31 cellular contexts compared by ENCODE assay signal in the genomic region with DNA sequence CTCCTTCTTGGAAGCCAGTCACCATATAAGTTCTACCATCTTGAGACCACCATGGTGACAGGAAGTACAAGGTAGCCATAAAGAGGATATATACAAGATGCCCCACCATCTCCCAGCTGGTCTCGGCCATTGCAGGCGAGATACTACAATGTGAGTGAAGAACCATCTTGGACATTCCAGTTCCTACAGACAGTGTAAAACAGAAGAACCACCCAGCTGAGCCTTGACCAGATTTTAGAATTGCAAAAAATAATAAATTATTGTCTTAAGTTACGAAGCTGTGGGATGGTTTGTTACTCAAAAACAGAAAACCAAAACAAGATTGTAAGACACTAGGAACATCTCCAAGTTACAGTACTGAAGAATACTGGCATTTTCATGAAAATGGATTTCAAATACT.
"Had no signal": no experiment of that assay in that cellular context is flagged by ENCODE, and none has a peak within 500 bp of the region (broad histone marks: within the 10 kb centered on the region; RNA-seq: fewer than 3 reads in every experiment).

No MANE protein-coding gene starts in this region.

- H3K27me3 ChIP-seq: ascending aorta, breast epithelium, dorsolateral prefrontal cortex, esophagus squamous epithelium, gastroesophageal sphincter, heart right ventricle had no signal

- DNase-seq: activated CD4-positive, alpha-beta memory T cell treated with anti-CD3 and anti-CD28 coated beads for 36 hours; activated CD4-positive, alpha-beta T cell treated with anti-CD3 and anti-CD28 coated beads for 36 hours; activated CD4-positive, alpha-beta T cell treated with anti-CD3 and anti-CD28 coated beads, Interleukin-2, amount 10 ng/mL, durations not matched to agents 24 days and 14 days; activated CD4-positive, CD25-positive, alpha-beta regulatory T cell; activated CD4-positive, CD25-positive, alpha-beta regulatory T cell treated with anti-CD3 and anti-CD28 coated beads, Interleukin-2, amount 50 U/mL, for 72 hours; activated CD8-positive, alpha-beta memory T cell treated with anti-CD3 and anti-CD28 coated beads, Interleukin-2, amount 10 ng/mL, durations not matched to agents 7 days and 5 days; activated CD8-positive, alpha-beta memory T cell treated with anti-CD3 and anti-CD28 coated beads, Interleukin-2, amount 50 U/mL, for 4 hours; activated CD8-positive, alpha-beta T cell treated with anti-CD3 and anti-CD28 coated beads, Interleukin-2, amount 10 ng/mL, durations not matched to agents 7 days and 5 days; activated effector memory CD4-positive, alpha-beta T cell treated with anti-CD3 and anti-CD28 coated beads, Interleukin-2, amount 50 U/mL, for 16 hours; activated naive CD4-positive, alpha-beta T cell treated with anti-CD3 and anti-CD28 coated beads for 36 hours; activated naive CD8-positive, alpha-beta T cell treated with anti-CD3 and anti-CD28 coated beads for 36 hours; activated naive CD8-positive, alpha-beta T cell treated with anti-CD3 and anti-CD28 coated beads, Interleukin-2, amount 50 U/mL, for 24 hours; activated T-cell treated with anti-CD3 and anti-CD28 coated beads, Interleukin-2, amount 50 U/mL, for 1 hour; activated T-cell treated with anti-CD3 and anti-CD28 coated beads, Interleukin-2, amount 50 U/mL, for 48 hours; dorsolateral prefrontal cortex; effector memory CD4-positive, alpha-beta T cell; endodermal cell; esophagus squamous epithelium; foreskin melanocyte; heart right ventricle; T-helper 2 cell had no signal

- H3K4me3 Mint-ChIP-seq: activated CD4-positive, alpha-beta memory T cell treated with anti-CD3 and anti-CD28 coated beads for 36 hours; activated CD4-positive, alpha-beta T cell treated with anti-CD3 and anti-CD28 coated beads for 36 hours; activated CD4-positive, alpha-beta T cell treated with anti-CD3 and anti-CD28 coated beads, Interleukin-2, amount 10 ng/mL, durations not matched to agents 24 days and 14 days; activated CD8-positive, alpha-beta memory T cell treated with anti-CD3 and anti-CD28 coated beads, Interleukin-2, amount 10 ng/mL, durations not matched to agents 7 days and 5 days; activated CD8-positive, alpha-beta T cell treated with anti-CD3 and anti-CD28 coated beads, Interleukin-2, amount 10 ng/mL, durations not matched to agents 7 days and 5 days; activated naive CD4-positive, alpha-beta T cell treated with anti-CD3 and anti-CD28 coated beads for 36 hours; activated naive CD4-positive, alpha-beta T cell treated with anti-CD3 and anti-CD28 coated beads, Interleukin-2, amount 50 U/mL, for 24 hours; activated naive CD8-positive, alpha-beta T cell treated with anti-CD3 and anti-CD28 coated beads for 36 hours; activated naive CD8-positive, alpha-beta T cell treated with anti-CD3 and anti-CD28 coated beads, Interleukin-2, amount 50 U/mL, for 24 hours; activated T-helper 1 cell treated with anti-CD3 and anti-CD28 coated beads, Interleukin-12 subunit alpha, Interleukin-12 subunit beta, Interleukin-2, Interleukin-4 antibody, amounts not matched to agents 30 ng/mL and 10 ng/mL and 1 ng/mL, durations not matched to agents 14 hours and 24 hours and 36 hours; brain; central memory CD8-positive, alpha-beta T cell; dendritic cell treated with granulocyte-macrophage colony-stimulating factor and Interleukin-4, amounts not matched to agents 40 ng/mL and 50 ng/mL, for 4 days; endodermal cell had no signal

- H3K27me3 Mint-ChIP-seq: activated CD4-positive, alpha-beta memory T cell treated with anti-CD3 and anti-CD28 coated beads for 36 hours; activated CD4-positive, alpha-beta T cell treated with anti-CD3 and anti-CD28 coated beads for 36 hours; activated CD4-positive, alpha-beta T cell treated with anti-CD3 and anti-CD28 coated beads, Interleukin-2, amount 10 ng/mL, durations not matched to agents 24 days and 14 days; activated CD8-positive, alpha-beta memory T cell treated with anti-CD3 and anti-CD28 coated beads, Interleukin-2, amount 10 ng/mL, durations not matched to agents 7 days and 5 days; activated naive CD4-positive, alpha-beta T cell treated with anti-CD3 and anti-CD28 coated beads, Interleukin-2, amount 50 U/mL, for 24 hours; activated naive CD8-positive, alpha-beta T cell treated with anti-CD3 and anti-CD28 coated beads for 36 hours; activated naive CD8-positive, alpha-beta T cell treated with anti-CD3 and anti-CD28 coated beads, Interleukin-2, amount 50 U/mL, for 24 hours; central memory CD8-positive, alpha-beta T cell had no signal

- H3K27ac ChIP-seq: ascending aorta, breast epithelium, coronary artery, dorsolateral prefrontal cortex, esophagus squamous epithelium, gastroesophageal sphincter, heart right ventricle had no signal

- H3K4me1 ChIP-seq: ascending aorta, breast epithelium had no signal

- H3K9me3 Mint-ChIP-seq: central memory CD8-positive, alpha-beta T cell had no signal

- H3K36me3 ChIP-seq: breast epithelium, gastroesophageal sphincter, heart right ventricle had no signal

- H3K4me1 Mint-ChIP-seq: activated CD8-positive, alpha-beta memory T cell treated with anti-CD3 and anti-CD28 coated beads, Interleukin-2, amount 10 ng/mL, durations not matched to agents 7 days and 5 days had no signal

- H3K4me3 ChIP-seq: ascending aorta, breast epithelium, coronary artery, dorsolateral prefrontal cortex, esophagus squamous epithelium, gastroesophageal sphincter, heart right ventricle had no signal

- ATAC-seq: activated CD4-positive, alpha-beta T cell treated with anti-CD3 and anti-CD28 coated beads for 36 hours; activated CD8-positive, alpha-beta memory T cell treated with anti-CD3 and anti-CD28 coated beads, Interleukin-2, amount 10 ng/mL, durations not matched to agents 7 days and 5 days; activated CD8-positive, alpha-beta T cell treated with anti-CD3 and anti-CD28 coated beads, Interleukin-2, amount 10 ng/mL, durations not matched to agents 7 days and 5 days; activated naive CD8-positive, alpha-beta T cell treated with anti-CD3 and anti-CD28 coated beads, Interleukin-2, amount 50 U/mL, for 24 hours; gastroesophageal sphincter; heart right ventricle had no signal

- H3K27ac Mint-ChIP-seq: activated CD4-positive, alpha-beta memory T cell treated with anti-CD3 and anti-CD28 coated beads for 36 hours; activated CD4-positive, alpha-beta T cell treated with anti-CD3 and anti-CD28 coated beads for 36 hours; activated CD4-positive, alpha-beta T cell treated with anti-CD3 and anti-CD28 coated beads, Interleukin-2, amount 10 ng/mL, durations not matched to agents 24 days and 14 days; activated CD8-positive, alpha-beta memory T cell treated with anti-CD3 and anti-CD28 coated beads, Interleukin-2, amount 10 ng/mL, durations not matched to agents 7 days and 5 days; activated CD8-positive, alpha-beta T cell treated with anti-CD3 and anti-CD28 coated beads, Interleukin-2, amount 10 ng/mL, durations not matched to agents 7 days and 5 days; activated naive CD4-positive, alpha-beta T cell treated with anti-CD3 and anti-CD28 coated beads for 36 hours; activated naive CD8-positive, alpha-beta T cell treated with anti-CD3 and anti-CD28 coated beads for 36 hours; activated naive CD8-positive, alpha-beta T cell treated with anti-CD3 and anti-CD28 coated beads, Interleukin-2, amount 50 U/mL, for 24 hours; activated T-helper 2 cell treated with anti-CD3 and anti-CD28 coated beads, Interferon-gamma antibody, Interleukin-2, Interleukin-4, amounts not matched to agents 10 μg/mL and 5 μg/mL and 100 μg/mL, durations not matched to agents 14 hours and 24 hours and 36 hours; brain; dendritic cell treated with granulocyte-macrophage colony-stimulating factor and Interleukin-4, amounts not matched to agents 40 ng/mL and 50 ng/mL, for 4 days; endodermal cell had no signal
